Comparison of ENCODE assay signal across 18 cellular contexts in the genomic region with DNA sequence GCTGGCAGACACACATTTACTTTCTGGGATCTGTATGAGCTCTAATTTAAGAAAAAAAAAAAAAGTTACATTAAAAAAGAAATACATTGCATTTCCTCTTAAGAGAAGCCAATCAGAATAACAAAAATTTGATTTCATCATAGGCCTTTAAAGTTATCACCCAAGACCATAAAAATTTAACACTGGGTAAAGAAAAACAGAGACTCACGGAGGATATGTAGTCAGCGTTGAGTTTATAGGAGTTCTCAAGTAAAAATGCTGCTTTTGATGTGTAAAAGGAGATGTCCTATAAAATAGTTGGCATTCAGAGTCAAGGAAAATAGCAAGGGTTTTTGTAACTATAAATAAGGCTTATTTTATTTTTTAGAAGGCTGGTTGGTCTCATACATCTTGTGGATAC.
DNase-seq lines count a peak whose midpoint lies in the region; ATAC-seq and TF ChIP-seq lines count a peak whose summit lies in the region.
"Had no signal": no experiment of that assay in that cellular context is flagged by ENCODE, and none has a peak within 500 bp of the region (broad histone marks: within the 10 kb centered on the region; RNA-seq: fewer than 3 reads in every experiment).

No MANE protein-coding gene starts in this region.

- peaks cover 16% of the 10 kb centered on the region for H3K9me3 Mint-ChIP-seq in stimulated activated memory B cell treated with anti-CD40 and anti-IgM and Interleukin-4, amounts not matched to agents 10 μg/mL and 1 μg/mL and 100 μg/mL, for 72 hours
- peaks cover 12% of the 10 kb centered on the region for H3K9me3 Mint-ChIP-seq in activated naive CD8-positive, alpha-beta T cell treated with anti-CD3 and anti-CD28 coated beads, Interleukin-2, amount 50 U/mL, for 24 hours

- no peak overlapping the region for H2BK15ac ChIP-seq in IMR-90 (ENCODE audit: low read depth, low read length)

- H2BK120ac ChIP-seq in IMR-90 (ENCODE audit: low read depth, low read length): no peak overlapping the region

- CTCF ChIA-PET in IMR-90 (lab: Yijun Ruan, JAX): interaction anchor here (1.0 kb wide), 1 partner anchor 109 kb away, joined by 3 read pairs; no protein-coding TSS in a partner anchor

- intact Hi-C loops in IMR-90 (cut with micrococcal nuclease): no loop called here
- intact Hi-C loops in mucosa of descending colon (cut with DNase I, micrococcal nuclease): no loop called here
- intact Hi-C loops in transverse colon (cut with DNase I; ENCODE audit: low total_unique reads): no loop called here

- no peak overlapping the region for H4K91ac ChIP-seq in IMR-90 (ENCODE audit: insufficient read depth, low read depth, low read length)

- no peaks in the 10 kb centered on the region for H3K4me1 Mint-ChIP-seq in stimulated activated memory B cell treated with anti-CD40 and anti-IgM and Interleukin-4, amounts not matched to agents 10 μg/mL and 1 μg/mL and 100 μg/mL, for 72 hours
- no peaks in the 10 kb centered on the region for H3K4me1 Mint-ChIP-seq in activated naive CD8-positive, alpha-beta T cell treated with anti-CD3 and anti-CD28 coated beads, Interleukin-2, amount 50 U/mL, for 24 hours
- H3K4me1 Mint-ChIP-seq: CD4-positive, CD25-positive, alpha-beta regulatory T cell had no signal

- no peak overlapping the region for H2AK5ac ChIP-seq in IMR-90 (ENCODE audit: low read depth, low read length)

- H3K36me3 ChIP-seq in IMR-90 (ENCODE audit: control insufficient read depth, insufficient read depth, low read length) (no peaks in the 10 kb centered on the region), endocrine pancreas (ENCODE audit: control insufficient read depth, insufficient read depth, low read length) (no peaks in the 10 kb centered on the region), mucosa of descending colon (ENCODE audit: low read depth) (no peaks in the 10 kb centered on the region), transverse colon (no peaks in the 10 kb centered on the region)
- H3K36me3 ChIP-seq: HAP-1, SJSA1 had no signal

- no peak overlapping the region for H2BK20ac ChIP-seq in IMR-90 (ENCODE audit: low read depth, low read length)

- no TSS peak for BruUV-seq in IMR-90 (replicated peaks; lab: Mats Ljungman, UMichigan)

- no peak overlapping the region for H3K18ac ChIP-seq in IMR-90 (ENCODE audit: low read depth, low read length)

- H3K27ac ChIP-seq in IMR-90 (ENCODE audit: insufficient read depth, low read length) (no peak overlapping the region), transverse colon (peak overlapping the region; percentile 77 to 87 (median 82))
- H3K27ac ChIP-seq: PC-9, SJSA1 had no signal

- H3K4me3 Mint-ChIP-seq in stimulated activated memory B cell treated with anti-CD40 and anti-IgM and Interleukin-4, amounts not matched to agents 10 μg/mL and 1 μg/mL and 100 μg/mL, for 72 hours: no peak overlapping the region
- H3K4me3 Mint-ChIP-seq in activated naive CD8-positive, alpha-beta T cell treated with anti-CD3 and anti-CD28 coated beads, Interleukin-2, amount 50 U/mL, for 24 hours: no peak overlapping the region
- H3K4me3 Mint-ChIP-seq: CD4-positive, CD25-positive, alpha-beta regulatory T cell had no signal

- H3K4ac ChIP-seq in IMR-90 (ENCODE audit: low read depth, low read length): no peak overlapping the region

- H4K5ac ChIP-seq in IMR-90 (ENCODE audit: low read depth, low read length): no peak overlapping the region

- no peak for TF ChIP-seq EP300 in transverse colon (IDR thresholded peaks at IDR 0.05; ENCODE audit: low read depth)

- no peak overlapping the region for H3K14ac ChIP-seq in IMR-90 (replicated peaks; ENCODE audit: low read depth, low read length)

- ATAC-seq in IMR-90 (ENCODE audit: low read depth): no peak
- ATAC-seq in mucosa of descending colon: peak; percentile 71
- no peak for ATAC-seq in stimulated activated memory B cell treated with anti-CD40 and anti-IgM and Interleukin-4, amounts not matched to agents 10 μg/mL and 1 μg/mL and 100 μg/mL, for 72 hours
- ATAC-seq in activated naive CD8-positive, alpha-beta T cell treated with anti-CD3 and anti-CD28 coated beads, Interleukin-2, amount 50 U/mL, for 24 hours: no peak
- no peak for ATAC-seq in HG03025 (IDR thresholded peaks at IDR 0.05; ENCODE audit: low FRiP score, unreplicated experiment)
- ATAC-seq: K562 had no signal

- H3K4me2 ChIP-seq in IMR-90 (ENCODE audit: low read depth, low read length): peak overlapping the region; percentile 85; the same call in 1 of the 2 replicates
- H3K4me2 ChIP-seq: PC-9 had no signal

- DNase-seq in IMR-90 (no peak), mucosa of descending colon (no peak), transverse colon (no peak), HCEC 1CT (no peak)
- DNase-seq in activated naive CD8-positive, alpha-beta T cell treated with anti-CD3 and anti-CD28 coated beads, Interleukin-2, amount 50 U/mL, for 24 hours: no peak
- DNase-seq: ACHN; AML-193; CD4-positive, CD25-positive, alpha-beta regulatory T cell; NCI-H2081 treated with DMSO at 0.1 percent for 48 hours; NCI-H510A treated with DMSO at 0.1 percent for 48 hours; NCI-H82; PC-9 had no signal

- TF ChIP-seq CTCF in IMR-90 (conservative IDR thresholded peaks at IDR 0.05; ENCODE audit: low read depth, low read length): no peak
- TF ChIP-seq CTCF in mucosa of descending colon (IDR thresholded peaks at IDR 0.05): no peak
- no peak for TF ChIP-seq CTCF in transverse colon (IDR thresholded peaks at IDR 0.05)

- in situ Hi-C loops in IMR-90 (cut with MboI; ENCODE audit: low sequenced_read_pairs): no loop called here
- in situ Hi-C loops in transverse colon (cut with MboI; ENCODE audit: low pct_ligation_motif_present in 1 of 4, low pct_unique_long_range_greater_than_20kb in 1 of 4, low sequenced_read_pairs in 3 of 4): no loop called here

- H3K27me3 Mint-ChIP-seq in stimulated activated memory B cell treated with anti-CD40 and anti-IgM and Interleukin-4, amounts not matched to agents 10 μg/mL and 1 μg/mL and 100 μg/mL, for 72 hours: peaks cover 12% of the 10 kb centered on the region
- peaks cover 12% of the 10 kb centered on the region for H3K27me3 Mint-ChIP-seq in activated naive CD8-positive, alpha-beta T cell treated with anti-CD3 and anti-CD28 coated beads, Interleukin-2, amount 50 U/mL, for 24 hours

- no peaks in the 10 kb centered on the region for H3K9me1 ChIP-seq in IMR-90 (ENCODE audit: insufficient read depth, low read length)

- no peak overlapping the region for H3K27ac Mint-ChIP-seq in stimulated activated memory B cell treated with anti-CD40 and anti-IgM and Interleukin-4, amounts not matched to agents 10 μg/mL and 1 μg/mL and 100 μg/mL, for 72 hours
- no peak overlapping the region for H3K27ac Mint-ChIP-seq in activated naive CD8-positive, alpha-beta T cell treated with anti-CD3 and anti-CD28 coated beads, Interleukin-2, amount 50 U/mL, for 24 hours
- H3K27ac Mint-ChIP-seq: CD4-positive, CD25-positive, alpha-beta regulatory T cell had no signal

- H3K9me3 ChIP-seq in IMR-90 (ENCODE audit: control insufficient read depth, insufficient read depth, low read length) (peaks cover 5% of the 10 kb centered on the region), endocrine pancreas (ENCODE audit: control insufficient read depth, low read length) (no peaks in the 10 kb centered on the region), mucosa of descending colon (peaks cover 9% of the 10 kb centered on the region), transverse colon (peaks cover 10 to 13% of the 10 kb centered on the region in 2 donors)
- H3K9me3 ChIP-seq: HAP-1 had no signal

- TF ChIP-seq POLR2A in IMR-90 (IDR thresholded peaks at IDR 0.05; ENCODE audit: low read depth, low read length): no peak
- TF ChIP-seq POLR2A in transverse colon (IDR thresholded peaks at IDR 0.05): no peak

- no peak overlapping the region for H3K4me3 ChIP-seq in IMR-90 (ENCODE audit: insufficient read depth, low read depth, low read length)
- H3K4me3 ChIP-seq in endocrine pancreas (ENCODE audit: control insufficient read depth, insufficient read depth, low read length): peak overlapping the region; percentile 7
- no peak overlapping the region for H3K4me3 ChIP-seq in mucosa of descending colon
- peak overlapping the region in 3 of 4 donors; percentile 23 to 40 (median 23) for H3K4me3 ChIP-seq in transverse colon
- H3K4me3 ChIP-seq: HAP-1, K562, PC-9, SJSA1 had no signal

- H2BK5ac ChIP-seq in IMR-90 (ENCODE audit: low read depth, low read length, poor library complexity, severe bottlenecking): no peak overlapping the region

- POLR2A ChIA-PET in IMR-90 (lab: Charles Lee; ENCODE audit: unreplicated experiment): interaction anchor here (0.6 kb wide), 2 partner anchors 15 kb away, joined by 4 to 5 read pairs; no protein-coding TSS in a partner anchor

- H4K8ac ChIP-seq in IMR-90 (ENCODE audit: low read depth in 2 of 2, low read length in 2 of 2): no peak overlapping the region

- H2AFZ ChIP-seq in IMR-90 (replicated peaks; ENCODE audit: low read length, poor library complexity): no peak overlapping the region
- H2AFZ ChIP-seq: PC-9 had no signal

- no peak overlapping the region for H2AK9ac ChIP-seq in IMR-90 (replicated peaks; ENCODE audit: low read depth, low read length, poor library complexity)

- no peak overlapping the region for H3K23ac ChIP-seq in IMR-90 (ENCODE audit: low read depth, low read length)

- no peaks in the 10 kb centered on the region for H3K4me1 ChIP-seq in IMR-90 (ENCODE audit: control insufficient read depth, insufficient read depth, low read length)
- H3K4me1 ChIP-seq in endocrine pancreas (ENCODE audit: control insufficient read depth, insufficient read depth, low read length): no peaks in the 10 kb centered on the region
- H3K4me1 ChIP-seq in mucosa of descending colon (ENCODE audit: low read depth): no peaks in the 10 kb centered on the region
- H3K4me1 ChIP-seq in transverse colon: peaks cover 0 to 23% (median 16%) of the 10 kb centered on the region in 4 donors

- peaks cover 5% of the 10 kb centered on the region for H3K27me3 ChIP-seq in IMR-90 (ENCODE audit: control insufficient read depth, insufficient read depth, low read length)
- no peaks in the 10 kb centered on the region for H3K27me3 ChIP-seq in endocrine pancreas (ENCODE audit: control insufficient read depth, insufficient read depth, low read length)
- H3K27me3 ChIP-seq in transverse colon: peaks cover 8% of the 10 kb centered on the region
- H3K27me3 ChIP-seq: SJSA1 had no signal

- H3K9ac ChIP-seq in IMR-90 (ENCODE audit: low read depth, low read length): no peak overlapping the region
- no peak overlapping the region for H3K9ac ChIP-seq in endocrine pancreas (ENCODE audit: control insufficient read depth, insufficient read depth, low read length)

- no peak for TF ChIP-seq RAD21 in IMR-90 (IDR thresholded peaks at IDR 0.05; ENCODE audit: low read length)

- dilution Hi-C loops in IMR-90 (cut with HindIII; ENCODE audit: low sequenced_read_pairs, unreplicated experiment): no loop called here

- no peaks in the 10 kb centered on the region for H4K20me1 ChIP-seq in IMR-90 (ENCODE audit: insufficient read depth, low read length)

- no peaks in the 10 kb centered on the region for H3K79me1 ChIP-seq in IMR-90 (ENCODE audit: low read depth in 1 of 2, low read length in 2 of 2)

- H3K56ac ChIP-seq in IMR-90 (ENCODE audit: extremely low read depth, insufficient read depth, low read length): no peak overlapping the region

- no peaks in the 10 kb centered on the region for H3K36me3 Mint-ChIP-seq in stimulated activated memory B cell treated with anti-CD40 and anti-IgM and Interleukin-4, amounts not matched to agents 10 μg/mL and 1 μg/mL and 100 μg/mL, for 72 hours
- H3K36me3 Mint-ChIP-seq in activated naive CD8-positive, alpha-beta T cell treated with anti-CD3 and anti-CD28 coated beads, Interleukin-2, amount 50 U/mL, for 24 hours (ENCODE audit: low read depth): no peaks in the 10 kb centered on the region
- H3K36me3 Mint-ChIP-seq: CD4-positive, CD25-positive, alpha-beta regulatory T cell had no signal

- no CpG with 5 or more reads among the region's 2 CpGs for WGBS in IMR-90 (ENCODE audit: extremely low coverage in 2 of 2, insufficient read length in 1 of 2), 2 experiments
- WGBS in transverse colon (ENCODE audit: low coverage in 1 of 2), 2 donors: 41 to 48% methylated on average over 2 of the region's 2 CpGs

Comparison
In these comparisons a context has a peak if more than half of its experiments do, and no peak if none do; other contexts are left out.
1. H3K4me3 ChIP-seq: peak in endocrine pancreas (single experiment) and transverse colon (3 of 4); none in IMR-90 (single experiment) and mucosa of descending colon (single experiment).